Comparison of ENCODE assay signal across 20 cellular contexts in the genomic region with DNA sequence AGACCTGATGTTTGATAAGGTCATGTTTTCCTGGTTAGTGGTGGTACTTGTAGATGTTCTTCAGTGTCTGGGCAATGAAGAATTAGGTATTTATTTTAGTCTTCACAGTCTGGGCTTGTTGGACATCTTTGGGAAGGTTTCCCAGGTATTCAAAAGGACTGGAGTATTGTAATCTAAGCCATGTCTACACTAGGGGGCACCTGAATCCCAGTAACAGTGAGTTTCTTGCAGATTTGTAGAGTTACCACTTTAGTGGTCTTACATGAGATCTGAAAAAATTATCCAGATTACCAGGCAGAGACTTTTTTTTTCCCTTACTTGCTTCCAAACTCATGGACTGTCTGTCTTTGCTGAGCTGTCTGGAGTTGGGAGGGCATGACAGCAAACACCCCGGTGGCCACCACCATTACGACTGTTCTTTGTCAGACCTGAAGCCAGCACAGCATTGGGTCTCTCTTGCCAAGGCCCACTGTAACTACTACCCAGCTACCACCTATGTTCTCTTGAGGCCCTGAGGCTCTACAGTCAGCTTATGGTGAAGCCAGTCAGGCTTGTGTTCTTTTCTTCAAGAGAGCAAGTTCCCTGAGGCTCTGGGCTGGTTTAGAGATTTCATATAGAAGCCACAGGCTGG.
A peak's percentile ranks its signal among the peaks of the same experiment; 100 is the strongest.
DNase-seq lines count a peak whose midpoint lies in the region; ATAC-seq, FAIRE-seq and TF ChIP-seq lines count a peak whose summit lies in the region.
"Had no signal": no experiment of that assay in that cellular context is flagged by ENCODE, and none has a peak within 500 bp of the region (broad histone marks: within the 10 kb centered on the region; RNA-seq: fewer than 3 reads in every experiment).

No MANE protein-coding gene starts in this region.

- no peaks in the 10 kb centered on the region for H3K27me3 ChIP-seq in H7 (ENCODE audit: control insufficient read depth, insufficient read depth, low read length)
- H3K27me3 ChIP-seq in PC-3 (ENCODE audit: low read length): no peaks in the 10 kb centered on the region
- H3K27me3 ChIP-seq: cardiac muscle cell, uterus had no signal

- DNase-seq in H7 (peak; percentile 1), PC-3 (peak; percentile 44), iPS-NIHi11 (ENCODE audit: low spot score) (peak; percentile 12), RCC 7860 (ENCODE audit: low spot score) (no peak)
- no peak for DNase-seq in activated naive CD4-positive, alpha-beta T cell treated with anti-CD3 and anti-CD28 coated beads, Interleukin-2, amount 50 U/mL, for 72 hours (ENCODE audit: low spot score in 2 of 2)
- no peak for DNase-seq in stimulated activated CD4-positive, alpha-beta T cell treated with anti-CD3 and anti-CD28 coated beads, Interleukin-4, amount 100 ng/mL, for 1 hour
- DNase-seq: activated CD4-positive, CD25-positive, alpha-beta regulatory T cell; CD8-positive, alpha-beta memory T cell; MV-4-11; naive B cell; NCI-H2081 treated with DMSO at 0.1 percent for 48 hours; stimulated activated CD4-positive, alpha-beta T cell treated with anti-CD3 and anti-CD28 coated beads, Interleukin-2, amount 100 ng/mL, for 48 hours; uterus had no signal

- H3K9me2 ChIP-seq in PC-3 (replicated peaks; ENCODE audit: low read length): no peaks in the 10 kb centered on the region

- no peaks in the 10 kb centered on the region for H3K36me3 Mint-ChIP-seq in activated naive CD4-positive, alpha-beta T cell treated with anti-CD3 and anti-CD28 coated beads, Interleukin-2, amount 50 U/mL, for 72 hours
- H3K36me3 Mint-ChIP-seq: CD8-positive, alpha-beta memory T cell; naive B cell had no signal

- no TSS peak for BruUV-seq in PC-3 (replicated peaks; lab: Mats Ljungman, UMichigan)

- H3K27ac Mint-ChIP-seq in activated naive CD4-positive, alpha-beta T cell treated with anti-CD3 and anti-CD28 coated beads, Interleukin-2, amount 50 U/mL, for 72 hours: no peak overlapping the region
- H3K27ac Mint-ChIP-seq: activated T-helper 17 cell treated with anti-CD3 and anti-CD28 coated beads, Interleukin-2, amount 50 U/mL, for 72 hours; CD8-positive, alpha-beta memory T cell; naive B cell had no signal

- H3K36me3 ChIP-seq in H7 (replicated peaks; ENCODE audit: control insufficient read depth, insufficient read depth, low read length) (no peaks in the 10 kb centered on the region), PC-3 (ENCODE audit: low read depth, low read length) (no peaks in the 10 kb centered on the region)
- H3K36me3 ChIP-seq: cardiac muscle cell, uterus had no signal

- H3K9me3 ChIP-seq in PC-3 (ENCODE audit: low read length): no peaks in the 10 kb centered on the region
- H3K9me3 ChIP-seq: uterus had no signal

- no peak overlapping the region for H3K4me2 ChIP-seq in PC-3 (ENCODE audit: low read length)

- no peaks in the 10 kb centered on the region for H3K79me2 ChIP-seq in PC-3 (ENCODE audit: low read length)
- H3K79me2 ChIP-seq: parathyroid adenoma had no signal

- H3K9ac ChIP-seq in PC-3 (ENCODE audit: low read length): no peak overlapping the region
- H3K9ac ChIP-seq: parathyroid adenoma had no signal

- ATAC-seq in PC-3 (peak; percentile 49; the same call in 1 of the 2 replicates), GM21381 (IDR thresholded peaks at IDR 0.05; ENCODE audit: unreplicated experiment) (no peak)
- ATAC-seq in activated naive CD4-positive, alpha-beta T cell treated with anti-CD3 and anti-CD28 coated beads, Interleukin-2, amount 50 U/mL, for 72 hours: no peak
- ATAC-seq: activated T-helper 17 cell treated with anti-CD3 and anti-CD28 coated beads, Interleukin-2, amount 50 U/mL, for 72 hours; esophagus mucosa had no signal

- POLR2A ChIA-PET in PC-3 (lab: Charles Lee; ENCODE audit: unreplicated experiment): no interaction called here

- H3K27ac ChIP-seq in C4-2B: no peak overlapping the region
- no peak overlapping the region for H3K27ac ChIP-seq in PC-3 (ENCODE audit: low read length)
- H3K27ac ChIP-seq: cardiac muscle cell, parathyroid adenoma, uterus had no signal

- no peak overlapping the region for H3K4me3 ChIP-seq in H7 (ENCODE audit: insufficient read depth, low read depth, low read length)
- no peak overlapping the region for H3K4me3 ChIP-seq in PC-3 (ENCODE audit: low read length)
- H3K4me3 ChIP-seq: cardiac muscle cell, uterus had no signal

- CTCF ChIA-PET in PC-3 (lab: Charles Lee): no interaction called here

- no peak for FAIRE-seq in RCC 7860 (lab: Jason Lieb, UNC)
- FAIRE-seq: GM19239 had no signal

- H4K20me1 ChIP-seq in PC-3 (ENCODE audit: low read length): no peaks in the 10 kb centered on the region

- H3K4me1 ChIP-seq in PC-3 (ENCODE audit: insufficient read depth, low read length): peaks cover 15% of the 10 kb centered on the region
- H3K4me1 ChIP-seq: parathyroid adenoma, uterus had no signal

- H2AFZ ChIP-seq in PC-3 (ENCODE audit: low read length): no peak overlapping the region
- H2AFZ ChIP-seq: parathyroid adenoma had no signal

- intact Hi-C loops in PC-3 (cut with micrococcal nuclease): loop anchor here (5.0 kb wide), 1 partner anchor 266 kb away; no protein-coding TSS in a partner anchor

- TF ChIP-seq CTCF in C4-2B (conservative IDR thresholded peaks at IDR 0.05) (peak; percentile 22; the same call in 1 of the 2 replicates), PC-3 (conservative IDR thresholded peaks at IDR 0.05; ENCODE audit: low read depth, low read length) (peak; percentile 60)

- H3F3A ChIP-seq in PC-3 (ENCODE audit: low read length, unreplicated experiment): no peaks in the 10 kb centered on the region

- H3K9me3 Mint-ChIP-seq in activated naive CD4-positive, alpha-beta T cell treated with anti-CD3 and anti-CD28 coated beads, Interleukin-2, amount 50 U/mL, for 72 hours: peaks cover 4 to 6% of the 10 kb centered on the region in 2 donors

Comparison
In these comparisons a context has a peak if more than half of its experiments do, and no peak if none do; other contexts are left out.
1. DNase-seq: peak in H7 (single experiment), PC-3 (single experiment) and iPS-NIHi11 (single experiment); none in activated naive CD4-positive, alpha-beta T cell treated with anti-CD3 and anti-CD28 coated beads, Interleukin-2, amount 50 U/mL, for 72 hours (0 of 2), stimulated activated CD4-positive, alpha-beta T cell treated with anti-CD3 and anti-CD28 coated beads, Interleukin-4, amount 100 ng/mL, for 1 hour (single experiment) and RCC 7860 (single experiment).